In genomic region chr12:49032679-49033447, GRCh38 we compare ENCODE assay signal across 10 cellular contexts.
DNase-seq lines count a peak whose midpoint lies in the region; ATAC-seq lines count a peak whose summit lies in the region.
"Had no signal": no experiment of that assay in that cellular context is flagged by ENCODE, and none has a peak within 500 bp of the region (broad histone marks: within the 10 kb centered on the region; RNA-seq: fewer than 3 reads in every experiment).

No MANE protein-coding gene starts in this region.

- ATAC-seq in stimulated activated memory B cell treated with anti-CD40 and anti-IgM and Interleukin-4, amounts not matched to agents 10 μg/mL and 1 μg/mL and 100 μg/mL, for 72 hours: no peak
- ATAC-seq in GM19023 (IDR thresholded peaks at IDR 0.05; ENCODE audit: unreplicated experiment): no peak
- ATAC-seq: activated T-cell treated with anti-CD3 and anti-CD28 coated beads, Interleukin-2, amount 50 U/mL, for 72 hours had no signal

- no peak overlapping the region for H3K4me3 Mint-ChIP-seq in stimulated activated memory B cell treated with anti-CD40 and anti-IgM and Interleukin-4, amounts not matched to agents 10 μg/mL and 1 μg/mL and 100 μg/mL, for 72 hours
- H3K4me3 Mint-ChIP-seq: activated T-cell treated with anti-CD3 and anti-CD28 coated beads, Interleukin-2, amount 50 U/mL, for 72 hours; T-helper 1 cell treated with Interleukin-12 subunit alpha and Interleukin-12 subunit beta and Interleukin-4 antibody, amounts not matched to agents 30 μg/mL and 1 μg/mL, for 36 hours had no signal

- no peaks in the 10 kb centered on the region for H3K4me1 Mint-ChIP-seq in stimulated activated memory B cell treated with anti-CD40 and anti-IgM and Interleukin-4, amounts not matched to agents 10 μg/mL and 1 μg/mL and 100 μg/mL, for 72 hours

- H3K27me3 Mint-ChIP-seq in stimulated activated memory B cell treated with anti-CD40 and anti-IgM and Interleukin-4, amounts not matched to agents 10 μg/mL and 1 μg/mL and 100 μg/mL, for 72 hours: no peaks in the 10 kb centered on the region

- peak; percentile 61 for DNase-seq in activated effector memory CD4-positive, alpha-beta T cell treated with anti-CD3 and anti-CD28 coated beads, Interleukin-2, amount 50 U/mL, for 16 hours
- DNase-seq in activated effector memory CD4-positive, alpha-beta T cell treated with Interleukin-2 at 50 U/mL for 16 hours: no peak
- DNase-seq: activated CD4-positive, CD25-positive, alpha-beta regulatory T cell treated with anti-CD3 and anti-CD28 coated beads, Interleukin-2, amount 50 U/mL, for 72 hours; activated T-cell treated with anti-CD3 and anti-CD28 coated beads, Interleukin-2, amount 50 U/mL, for 72 hours; esophagus squamous epithelium; RPMI8226; trophoblast cell had no signal

- H3K36me3 Mint-ChIP-seq in stimulated activated memory B cell treated with anti-CD40 and anti-IgM and Interleukin-4, amounts not matched to agents 10 μg/mL and 1 μg/mL and 100 μg/mL, for 72 hours: peaks cover 53% of the 10 kb centered on the region

- H3K9me3 Mint-ChIP-seq in stimulated activated memory B cell treated with anti-CD40 and anti-IgM and Interleukin-4, amounts not matched to agents 10 μg/mL and 1 μg/mL and 100 μg/mL, for 72 hours: no peaks in the 10 kb centered on the region
- H3K9me3 Mint-ChIP-seq: activated T-cell treated with anti-CD3 and anti-CD28 coated beads, Interleukin-2, amount 50 U/mL, for 72 hours; T-helper 1 cell treated with Interleukin-12 subunit alpha and Interleukin-12 subunit beta and Interleukin-4 antibody, amounts not matched to agents 30 μg/mL and 1 μg/mL, for 36 hours had no signal

- peak overlapping the region; percentile 52 for H3K27ac Mint-ChIP-seq in stimulated activated memory B cell treated with anti-CD40 and anti-IgM and Interleukin-4, amounts not matched to agents 10 μg/mL and 1 μg/mL and 100 μg/mL, for 72 hours
- H3K27ac Mint-ChIP-seq: activated T-cell treated with anti-CD3 and anti-CD28 coated beads, Interleukin-2, amount 50 U/mL, for 72 hours; T-helper 1 cell treated with Interleukin-12 subunit alpha and Interleukin-12 subunit beta and Interleukin-4 antibody, amounts not matched to agents 30 μg/mL and 1 μg/mL, for 36 hours had no signal
